In the genomic region with DNA sequence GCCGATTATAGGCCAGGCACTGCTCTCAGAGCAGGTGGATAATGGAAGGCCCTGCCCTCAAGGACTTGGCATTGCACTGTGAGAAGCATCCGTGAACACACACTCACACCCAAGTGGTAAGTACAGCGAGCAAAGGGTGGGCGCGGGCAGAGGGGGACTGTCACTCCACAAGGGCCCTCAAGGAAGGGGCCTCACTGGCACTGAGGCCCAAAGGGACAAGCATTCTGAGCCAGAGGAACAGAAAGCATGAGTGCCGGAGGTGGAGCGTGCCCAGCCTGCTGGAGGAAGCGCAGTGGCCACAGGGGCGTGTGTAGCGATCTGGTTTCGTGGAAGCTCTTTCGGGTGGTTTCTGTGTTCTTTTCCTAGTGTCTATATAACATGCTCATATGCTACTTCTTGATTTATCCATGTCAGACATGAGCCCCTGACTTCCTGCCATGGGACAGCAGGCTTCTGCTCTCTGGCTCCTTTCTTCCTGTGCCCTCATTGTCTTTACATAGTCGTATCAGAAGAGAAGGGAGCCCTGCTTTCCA, we compare ENCODE assay signal across 15 cellular contexts.
DNase-seq lines count a peak whose midpoint lies in the region; TF ChIP-seq lines count a peak whose summit lies in the region.
"Had no signal": no experiment of that assay in that cellular context is flagged by ENCODE, and none has a peak within 500 bp of the region (broad histone marks: within the 10 kb centered on the region; RNA-seq: fewer than 3 reads in every experiment).

No MANE protein-coding gene starts in this region.

- H3K9me3 ChIP-seq in neural progenitor cell (ENCODE audit: low read depth) (no peaks in the 10 kb centered on the region), vagina (no peaks in the 10 kb centered on the region), MG63 (no peaks in the 10 kb centered on the region)

- intact Hi-C loops in vagina (cut with DNase I), result no loop called here

- no peak overlapping the region for H2AFZ ChIP-seq in neural progenitor cell (replicated peaks)
- H2AFZ ChIP-seq: GM23338 had no signal

- H3K4me3 ChIP-seq in neural progenitor cell (no peak overlapping the region), vagina (no peak overlapping the region), MG63 (no peak overlapping the region)
- H3K4me3 ChIP-seq: GM23338 had no signal

- no peaks in the 10 kb centered on the region for H3K79me2 ChIP-seq in neural progenitor cell (ENCODE audit: low read depth)

- H3K36me3 Mint-ChIP-seq in neural progenitor cell, result no peaks in the 10 kb centered on the region
- H3K36me3 Mint-ChIP-seq: CD4-positive, alpha-beta memory T cell had no signal

- TF ChIP-seq CTCF in neural progenitor cell (IDR thresholded peaks at IDR 0.05) (no peak), vagina (IDR thresholded peaks at IDR 0.05) (no peak)

- H3K4me1 Mint-ChIP-seq in neural progenitor cell, result peaks cover 34% of the 10 kb centered on the region
- H3K4me1 Mint-ChIP-seq: CD4-positive, alpha-beta memory T cell had no signal

- no peaks in the 10 kb centered on the region for H3F3A ChIP-seq in neural progenitor cell (ENCODE audit: low read depth)

- H3K27me3 Mint-ChIP-seq in neural progenitor cell (ENCODE audit: insufficient read depth, low read depth), result peaks cover 7% of the 10 kb centered on the region

- no peak overlapping the region for H3K9ac ChIP-seq in neural progenitor cell

- peak overlapping the region; percentile 47 for H3K27ac Mint-ChIP-seq in neural progenitor cell
- H3K27ac Mint-ChIP-seq: CD4-positive, alpha-beta memory T cell; GM23338; H9 had no signal

- H3K27me3 ChIP-seq in neural progenitor cell (no peaks in the 10 kb centered on the region), vagina (no peaks in the 10 kb centered on the region), MG63 (no peaks in the 10 kb centered on the region)

- H3K4me1 ChIP-seq in neural progenitor cell (peaks cover 9% of the 10 kb centered on the region), vagina (no peaks in the 10 kb centered on the region)

- no peak overlapping the region for H3K27ac ChIP-seq in neural progenitor cell
- H3K27ac ChIP-seq in vagina, result no peak overlapping the region

- DNase-seq in islet precursor cell (peak; percentile 28), neural progenitor cell (ENCODE audit: low spot score) (no peak), vagina (ENCODE audit: extremely low spot score in 2 of 2) (peak; percentile 58 to 67), NCI-H187 (lab: John Stamatoyannopoulos, UW) (no peak), NCI-H1694 treated with DMSO at 0.1 percent for 48 hours (lab: John Stamatoyannopoulos, UW) (no peak), MG63 (no peak)
- DNase-seq: C1 segment of cervical spinal cord; Calu3; CD4-positive, alpha-beta memory T cell; COR-L47; DMS53; DMS79 treated with DMSO at 0.1 percent for 48 hours; GF-D8 had no signal

- H3K4me2 ChIP-seq in neural progenitor cell, result no peak overlapping the region
- H3K4me2 ChIP-seq: GM23338 had no signal

- no peak overlapping the region for H3K4me3 Mint-ChIP-seq in neural progenitor cell
- H3K4me3 Mint-ChIP-seq: CD4-positive, alpha-beta memory T cell; GM23338; H9 had no signal

- H4K20me1 ChIP-seq in neural progenitor cell (ENCODE audit: low read depth), result no peaks in the 10 kb centered on the region

- H3K9me3 Mint-ChIP-seq in neural progenitor cell, result no peaks in the 10 kb centered on the region
- H3K9me3 Mint-ChIP-seq: CD4-positive, alpha-beta memory T cell; GM23338; H9 had no signal

- H3K36me3 ChIP-seq in neural progenitor cell (no peaks in the 10 kb centered on the region), vagina (no peaks in the 10 kb centered on the region), MG63 (no peaks in the 10 kb centered on the region)

- no peak for TF ChIP-seq POLR2A in vagina (IDR thresholded peaks at IDR 0.05)

Comparison
In these comparisons a context has a peak if more than half of its experiments do, and no peak if none do; other contexts are left out.
1. DNase-seq: peak in islet precursor cell (single experiment) and vagina (2 of 2); none in neural progenitor cell (single experiment), NCI-H187 (0 of 2), NCI-H1694 treated with DMSO at 0.1 percent for 48 hours (single experiment) and MG63 (single experiment).